1 cellular context compared by ENCODE assay signal in genomic region chr6:11875325-11876109, GRCh38.
TF ChIP-seq lines count a peak whose summit lies in the region.

No MANE protein-coding gene starts in this region.

TF ChIP-seq in GM12878, 131 proteins besides CTCF, POLR2A, EP300 and RAD21:
- TF ChIP-seq NR2C1 (IDR thresholded peaks at IDR 0.05) = no peak
- no peak for TF ChIP-seq KDM1A (IDR thresholded peaks at IDR 0.05; ENCODE audit: borderline replicate concordance)
- TF ChIP-seq, protein P1, sequence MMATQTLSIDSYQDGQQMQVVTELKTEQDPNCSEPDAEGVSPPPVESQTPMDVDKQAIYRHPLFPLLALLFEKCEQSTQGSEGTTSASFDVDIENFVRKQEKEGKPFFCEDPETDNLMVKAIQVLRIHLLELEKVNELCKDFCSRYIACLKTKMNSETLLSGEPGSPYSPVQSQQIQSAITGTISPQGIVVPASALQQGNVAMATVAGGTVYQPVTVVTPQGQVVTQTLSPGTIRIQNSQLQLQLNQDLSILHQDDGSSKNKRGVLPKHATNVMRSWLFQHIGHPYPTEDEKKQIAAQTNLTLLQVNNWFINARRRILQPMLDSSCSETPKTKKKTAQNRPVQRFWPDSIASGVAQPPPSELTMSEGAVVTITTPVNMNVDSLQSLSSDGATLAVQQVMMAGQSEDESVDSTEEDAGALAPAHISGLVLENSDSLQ (IDR thresholded peaks at IDR 0.05) = no peak
- TF ChIP-seq CBX5 (IDR thresholded peaks at IDR 0.05; ENCODE audit: low read depth) = no peak
- no peak for TF ChIP-seq ZBED1 (IDR thresholded peaks at IDR 0.05; ENCODE audit: borderline replicate concordance)
- no peak for TF ChIP-seq IKZF2 (IDR thresholded peaks at IDR 0.05)
- TF ChIP-seq BACH1 (IDR thresholded peaks at IDR 0.05; ENCODE audit: borderline replicate concordance) = no peak
- TF ChIP-seq NFXL1 (IDR thresholded peaks at IDR 0.05; ENCODE audit: borderline replicate concordance) = no peak
- TF ChIP-seq SUPT20H (IDR thresholded peaks at IDR 0.05; ENCODE audit: borderline replicate concordance, control insufficient read depth, low read depth, low read length) = no peak
- no peak for TF ChIP-seq RB1 (IDR thresholded peaks at IDR 0.05; ENCODE audit: borderline replicate concordance)
- TF ChIP-seq TCF3 (IDR thresholded peaks at IDR 0.05; ENCODE audit: borderline replicate concordance, insufficient read depth, low read depth, low read length) = no peak
- no peak for TF ChIP-seq ETV6 (conservative IDR thresholded peaks at IDR 0.05 in 1 of 2, IDR thresholded peaks at IDR 0.05 in 1 of 2; ENCODE audit: borderline replicate concordance in 1 of 2, low read depth in 1 of 2)
- TF ChIP-seq ZNF24 (IDR thresholded peaks at IDR 0.05) = no peak
- no peak for TF ChIP-seq NFYA (IDR thresholded peaks at IDR 0.05; ENCODE audit: borderline replicate concordance, low read depth, low read length)
- no peak for TF ChIP-seq TCF12 (IDR thresholded peaks at IDR 0.05; ENCODE audit: low read depth, low read length)
- TF ChIP-seq DPF2 (IDR thresholded peaks at IDR 0.05) = no peak
- no peak for TF ChIP-seq PBX3 (IDR thresholded peaks at IDR 0.05; ENCODE audit: insufficient replicate concordance, low read depth, low read length)
- TF ChIP-seq POLR2AphosphoS5 (IDR thresholded peaks at IDR 0.05; ENCODE audit: low read length) = no peak
- TF ChIP-seq, protein P2, sequence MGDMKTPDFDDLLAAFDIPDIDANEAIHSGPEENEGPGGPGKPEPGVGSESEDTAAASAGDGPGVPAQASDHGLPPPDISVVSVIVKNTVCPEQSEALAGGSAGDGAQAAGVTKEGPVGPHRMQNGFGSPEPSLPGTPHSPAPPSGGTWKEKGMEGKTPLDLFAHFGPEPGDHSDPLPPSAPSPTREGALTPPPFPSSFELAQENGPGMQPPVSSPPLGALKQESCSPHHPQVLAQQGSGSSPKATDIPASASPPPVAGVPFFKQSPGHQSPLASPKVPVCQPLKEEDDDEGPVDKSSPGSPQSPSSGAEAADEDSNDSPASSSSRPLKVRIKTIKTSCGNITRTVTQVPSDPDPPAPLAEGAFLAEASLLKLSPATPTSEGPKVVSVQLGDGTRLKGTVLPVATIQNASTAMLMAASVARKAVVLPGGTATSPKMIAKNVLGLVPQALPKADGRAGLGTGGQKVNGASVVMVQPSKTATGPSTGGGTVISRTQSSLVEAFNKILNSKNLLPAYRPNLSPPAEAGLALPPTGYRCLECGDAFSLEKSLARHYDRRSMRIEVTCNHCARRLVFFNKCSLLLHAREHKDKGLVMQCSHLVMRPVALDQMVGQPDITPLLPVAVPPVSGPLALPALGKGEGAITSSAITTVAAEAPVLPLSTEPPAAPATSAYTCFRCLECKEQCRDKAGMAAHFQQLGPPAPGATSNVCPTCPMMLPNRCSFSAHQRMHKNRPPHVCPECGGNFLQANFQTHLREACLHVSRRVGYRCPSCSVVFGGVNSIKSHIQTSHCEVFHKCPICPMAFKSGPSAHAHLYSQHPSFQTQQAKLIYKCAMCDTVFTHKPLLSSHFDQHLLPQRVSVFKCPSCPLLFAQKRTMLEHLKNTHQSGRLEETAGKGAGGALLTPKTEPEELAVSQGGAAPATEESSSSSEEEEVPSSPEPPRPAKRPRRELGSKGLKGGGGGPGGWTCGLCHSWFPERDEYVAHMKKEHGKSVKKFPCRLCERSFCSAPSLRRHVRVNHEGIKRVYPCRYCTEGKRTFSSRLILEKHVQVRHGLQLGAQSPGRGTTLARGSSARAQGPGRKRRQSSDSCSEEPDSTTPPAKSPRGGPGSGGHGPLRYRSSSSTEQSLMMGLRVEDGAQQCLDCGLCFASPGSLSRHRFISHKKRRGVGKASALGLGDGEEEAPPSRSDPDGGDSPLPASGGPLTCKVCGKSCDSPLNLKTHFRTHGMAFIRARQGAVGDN (IDR thresholded peaks at IDR 0.05) = no peak
- TF ChIP-seq PAX5 (IDR thresholded peaks at IDR 0.05; ENCODE audit: borderline replicate concordance, low read depth, low read length) = no peak
